In the genomic region with DNA sequence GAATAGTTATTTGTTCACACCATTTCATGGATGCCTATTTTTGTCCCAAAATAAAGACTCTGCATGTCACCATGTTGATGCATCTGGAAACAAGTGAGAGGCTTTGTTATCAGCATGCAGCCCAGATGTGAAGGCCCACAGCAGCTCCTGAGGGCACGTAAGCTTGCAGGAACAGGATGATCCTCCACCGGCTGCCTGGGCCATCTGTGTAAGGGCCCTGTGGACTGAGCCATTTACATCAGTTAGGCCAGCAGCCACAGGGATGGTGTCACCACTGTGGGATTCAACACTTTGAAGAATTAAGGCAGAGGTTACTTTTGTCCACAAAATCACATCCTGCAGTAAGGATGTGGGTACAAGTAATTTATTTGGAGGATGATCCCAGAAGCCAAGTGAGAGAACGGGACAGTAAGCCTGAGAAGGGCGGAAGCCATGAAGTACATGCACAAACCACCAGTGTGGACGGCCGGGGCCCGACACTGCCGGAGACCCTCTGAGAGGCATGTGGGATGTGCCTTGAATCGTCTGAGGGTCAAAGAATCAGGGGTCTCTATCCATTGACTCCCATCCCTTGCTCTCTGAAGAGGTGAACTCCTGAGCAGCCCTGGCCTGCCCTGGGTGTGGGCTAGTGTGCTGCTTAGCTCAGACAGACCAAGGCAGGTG, we compare ENCODE assay signal across 26 cellular contexts.
"Had no signal": no experiment of that assay in that cellular context is flagged by ENCODE, and none has a peak within 500 bp of the region (broad histone marks: within the 10 kb centered on the region; RNA-seq: fewer than 3 reads in every experiment).

No MANE protein-coding gene starts in this region.

- H3K27ac ChIP-seq: brain microvascular endothelial cell, epithelial cell of prostate, esophagus squamous epithelium, gastroesophageal sphincter had no signal

- ATAC-seq: activated CD4-positive, alpha-beta T cell treated with anti-CD3 and anti-CD28 coated beads for 36 hours; activated CD8-positive, alpha-beta T cell treated with anti-CD3 and anti-CD28 coated beads for 36 hours; activated T-cell treated with anti-CD3 and anti-CD28 coated beads, Interleukin-2, amount 50 U/mL, for 4 hours; activated T-helper 17 cell treated with anti-CD3 and anti-CD28 coated beads, Interleukin-2, amount 50 U/mL, for 72 hours; effector memory CD8-positive, alpha-beta T cell; gastroesophageal sphincter had no signal

- H3K36me3 ChIP-seq: brain microvascular endothelial cell, esophagus squamous epithelium, gastroesophageal sphincter had no signal

- H3K27me3 ChIP-seq: brain microvascular endothelial cell, esophagus squamous epithelium had no signal

- DNase-seq: activated CD4-positive, alpha-beta T cell treated with anti-CD3 and anti-CD28 coated beads for 36 hours; activated CD4-positive, alpha-beta T cell treated with anti-CD3 and anti-CD28 coated beads, Interleukin-2, amount 10 ng/mL, durations not matched to agents 24 days and 14 days; activated CD4-positive, alpha-beta T cell treated with anti-CD3 and anti-CD28 coated beads, Interleukin-2, amount 50 U/mL, for 4 hours; activated CD4-positive, CD25-positive, alpha-beta regulatory T cell; activated CD4-positive, CD25-positive, alpha-beta regulatory T cell treated with anti-CD3 and anti-CD28 coated beads, Interleukin-2, amount 50 U/mL, for 72 hours; activated CD8-positive, alpha-beta memory T cell treated with anti-CD3 and anti-CD28 coated beads for 24 hours; activated CD8-positive, alpha-beta T cell treated with anti-CD3 and anti-CD28 coated beads for 36 hours; activated effector memory CD4-positive, alpha-beta T cell treated with Interleukin-2 at 50 U/mL for 16 hours; activated gamma-delta T cell treated with Interleukin-2 at 50 U/mL for 16 hours; activated naive CD4-positive, alpha-beta T cell treated with anti-CD3 and anti-CD28 coated beads, Interleukin-2, amount 50 U/mL, for 16 hours; activated naive CD4-positive, alpha-beta T cell treated with Interleukin-2 at 50 U/mL for 16 hours; activated T-cell treated with anti-CD3 and anti-CD28 coated beads, Interleukin-2, amount 50 U/mL, for 4 hours; amniotic stem cell; anterior cingulate cortex; brain microvascular endothelial cell; caudate nucleus; cortex of kidney; dermis blood vessel endothelial cell; effector CD4-positive, alpha-beta T cell; effector memory CD8-positive, alpha-beta T cell; esophagus squamous epithelium; foreskin melanocyte; T-helper 2 cell had no signal

- H3K4me1 ChIP-seq: esophagus squamous epithelium, gastroesophageal sphincter had no signal

- H3K4me3 ChIP-seq: esophagus squamous epithelium, gastroesophageal sphincter had no signal
